In the genomic region with DNA sequence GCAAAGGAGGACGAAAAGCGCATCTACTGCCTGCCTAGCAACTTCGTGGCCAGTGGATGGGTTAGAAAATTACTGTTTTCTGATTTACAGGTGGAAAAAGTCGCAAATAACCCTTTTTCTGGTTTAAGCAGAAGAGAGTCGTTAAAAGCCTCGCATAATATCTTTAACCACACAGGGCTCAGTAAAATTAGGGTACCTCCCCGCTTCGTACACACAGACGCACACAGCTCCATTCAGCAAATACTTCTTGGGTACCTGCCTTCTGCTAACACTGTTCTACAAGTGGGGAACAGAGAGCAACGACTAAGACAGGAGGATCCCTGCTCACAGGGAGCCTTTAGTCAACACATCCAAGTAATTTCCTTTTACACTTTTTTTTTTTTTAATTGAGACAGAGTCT, we compare ENCODE assay signal across 8 cellular contexts. TPM values are rescaled to one million over a fixed set of nuclear protein-coding genes. Genes with fewer than 3 reads are reported as not detected.
DNase-seq lines count a peak whose midpoint lies in the region; ATAC-seq, FAIRE-seq and TF ChIP-seq lines count a peak whose summit lies in the region.

No MANE protein-coding gene starts in this region.

- H3K4me2 ChIP-seq in DOHH2 (ENCODE audit: low read length) (peak overlapping the region; percentile 82), parathyroid adenoma (ENCODE audit: low read length) (peak overlapping the region; percentile 84)

- no peaks in the 10 kb centered on the region for H3K27me3 ChIP-seq in DOHH2 (ENCODE audit: control insufficient read depth, low read length)
- no peaks in the 10 kb centered on the region for H3K27me3 ChIP-seq in parathyroid adenoma (ENCODE audit: control insufficient read depth, insufficient read depth, low read length)

- no peaks in the 10 kb centered on the region for H3K9me2 ChIP-seq in DOHH2 (replicated peaks; ENCODE audit: control insufficient read depth, low read length)

- H3K4me1 Mint-ChIP-seq in endothelial cell (ENCODE audit: unreplicated experiment), result peaks cover 13% of the 10 kb centered on the region

- H3K4me3 Mint-ChIP-seq in endothelial cell (ENCODE audit: unreplicated experiment), result peak overlapping the region; percentile 96

- H2AFZ ChIP-seq in parathyroid adenoma, result peak overlapping the region; percentile 95

- peaks cover 33% of the 10 kb centered on the region for H3K36me3 ChIP-seq in DOHH2 (ENCODE audit: control insufficient read depth, low read length)
- H3K36me3 ChIP-seq in parathyroid adenoma (ENCODE audit: control insufficient read depth, insufficient read depth, low read length), result no peaks in the 10 kb centered on the region

- H3K4me1 ChIP-seq in DOHH2 (ENCODE audit: control insufficient read depth, low read length) (peaks cover 18% of the 10 kb centered on the region), parathyroid adenoma (no peaks in the 10 kb centered on the region)

- ATAC-seq in GM21529 (IDR thresholded peaks at IDR 0.05; ENCODE audit: unreplicated experiment) (peak; percentile 9), HG03095 (IDR thresholded peaks at IDR 0.05; ENCODE audit: unreplicated experiment) (no peak)

- H3K27me3 Mint-ChIP-seq in endothelial cell (ENCODE audit: unreplicated experiment), result peaks cover 1% of the 10 kb centered on the region

- FAIRE-seq in frontal cortex (lab: Jason Lieb, UNC), result no peak

- peak overlapping the region; percentile 100 for H3K4me3 ChIP-seq in DOHH2 (ENCODE audit: low read length)
- H3K4me3 ChIP-seq in parathyroid adenoma (ENCODE audit: low read depth, low read length), result peak overlapping the region; percentile 77

- peak overlapping the region; percentile 57 for H3K27ac ChIP-seq in DOHH2 (ENCODE audit: low read depth, low read length)
- H3K27ac ChIP-seq in RWPE1, result peak overlapping the region; percentile 82
- H3K27ac ChIP-seq in parathyroid adenoma, result no peak overlapping the region

- H3K9ac ChIP-seq in parathyroid adenoma, result no peak overlapping the region

- no peaks in the 10 kb centered on the region for H3K36me3 Mint-ChIP-seq in endothelial cell (ENCODE audit: low read depth, unreplicated experiment)

- POLR2A ChIA-PET in RWPE1 (lab: Yijun Ruan, JAX; ENCODE audit: low non-redundant PET), result interaction anchor here (0.5 to 0.6 kb wide), 2 partner anchors 54 to 60 kb away, joined by 3 to 4 read pairs; no protein-coding TSS in a partner anchor

- H3K27ac Mint-ChIP-seq in endothelial cell (ENCODE audit: unreplicated experiment), result no peak overlapping the region

- TF ChIP-seq CTCF in DOHH2 (IDR thresholded peaks at IDR 0.05; ENCODE audit: low read depth, low read length, poor library complexity, severe bottlenecking), result no peak
- TF ChIP-seq CTCF in RWPE1 (conservative IDR thresholded peaks at IDR 0.05; ENCODE audit: low read depth), result no peak
- no peak for TF ChIP-seq CTCF in endothelial cell (IDR thresholded peaks at IDR 0.05; ENCODE audit: unreplicated experiment)
- TF ChIP-seq CTCF in parathyroid adenoma (IDR thresholded peaks at IDR 0.05), result no peak

- no peaks in the 10 kb centered on the region for H3F3A ChIP-seq in DOHH2 (ENCODE audit: control insufficient read depth, insufficient read depth)

- peak; percentile 13 for DNase-seq in RWPE1 (ENCODE audit: low spot score)
- no peak for DNase-seq in endothelial cell (ENCODE audit: low spot score)
- no peak for DNase-seq in NCI-H2107 (lab: John Stamatoyannopoulos, UW)
- DNase-seq in frontal cortex (ENCODE audit: low spot score in 2 of 2), result no peak

- H3K9me3 Mint-ChIP-seq in endothelial cell (ENCODE audit: unreplicated experiment), result no peaks in the 10 kb centered on the region

- CTCF ChIA-PET in RWPE1 (lab: Yijun Ruan, JAX), result interaction anchor here (0.5 to 0.7 kb wide), 4 partner anchors 86 to 1552 kb away, joined by 3 to 4 read pairs (median 4); no protein-coding TSS in a partner anchor

- H4K20me1 ChIP-seq in DOHH2 (ENCODE audit: control insufficient read depth, insufficient read depth, low read depth, low read length), result no peaks in the 10 kb centered on the region

- peaks cover 32% of the 10 kb centered on the region for H3K79me2 ChIP-seq in DOHH2 (ENCODE audit: control insufficient read depth, low read length)
- H3K79me2 ChIP-seq in parathyroid adenoma, result no peaks in the 10 kb centered on the region

- no peaks in the 10 kb centered on the region for H3K9me3 ChIP-seq in DOHH2 (ENCODE audit: control insufficient read depth, insufficient read depth, low read length)
- no peaks in the 10 kb centered on the region for H3K9me3 ChIP-seq in parathyroid adenoma (ENCODE audit: control insufficient read depth, low read length)

RNA-seq across cellular contexts. Expression of a gene that starts 0.7 kb away (rescaled TPM):
- total RNA-seq in endothelial cell (ENCODE audit: unreplicated experiment), result 14.9 TPM
- total RNA-seq in frontal cortex, result 52.6 TPM

RNA-seq across cellular contexts. Expression of a gene that starts 45.8 kb away (rescaled TPM):
- total RNA-seq in endothelial cell (ENCODE audit: unreplicated experiment), result 0.26 TPM
- total RNA-seq in frontal cortex, result not detected
